ENCODE assay signal across 8 cellular contexts in genomic region chr3:50611464-50612233, GRCh38. TPM values are rescaled to one million over a fixed set of nuclear protein-coding genes. Genes with fewer than 3 reads are reported as not detected.
DNase-seq lines count a peak whose midpoint lies in the region; TF ChIP-seq lines count a peak whose summit lies in the region.

CISH (minus strand) TSS chr3:50611774; CDS start chr3:50611650, 124 bp downstream.

- H3K36me3 Mint-ChIP-seq in neural progenitor cell: no peaks in the 10 kb centered on the region

- peak within 1 kb of the TSS; percentile 82 for H3K27ac Mint-ChIP-seq in neural progenitor cell

- in situ Hi-C loops in G401 (cut with HindIII; ENCODE audit: low sequenced_read_pairs): loop anchor here (25.0 kb wide), 1 partner anchor 776 kb away; the partner anchor contains the start of genes MANF and RBM15B
- in situ Hi-C loops in GM23248 (cut with MboI): loop anchor here (5.0 kb wide), 1 partner anchor 34 kb away; no protein-coding TSS in a partner anchor

- H3K9me2 ChIP-seq in GM23248 (ENCODE audit: insufficient read depth): no peaks in the 10 kb centered on the region

- H3K4me3 Mint-ChIP-seq in neural progenitor cell: peak within 1 kb of the TSS; percentile 86

- TF ChIP-seq CTCF in fibroblast of villous mesenchyme (IDR thresholded peaks at IDR 0.05; ENCODE audit: insufficient read depth, low read depth, low read length) (peak; percentile 51), neural progenitor cell (IDR thresholded peaks at IDR 0.05) (peak; percentile 78)

- H3K9me3 Mint-ChIP-seq in neural progenitor cell: no peaks in the 10 kb centered on the region

- no peaks in the 10 kb centered on the region for H3K27me3 ChIP-seq in GM23248 (replicated peaks; ENCODE audit: insufficient read depth)
- H3K27me3 ChIP-seq in neural progenitor cell: peaks cover 51% of the 10 kb centered on the region

- no peaks in the 10 kb centered on the region for H3K79me2 ChIP-seq in GM23248 (ENCODE audit: insufficient read depth)
- no peaks in the 10 kb centered on the region for H3K79me2 ChIP-seq in neural progenitor cell (ENCODE audit: low read depth)

- H3K4me3 ChIP-seq in GM23248 (peak within 1 kb of the TSS; percentile 76), fibroblast of villous mesenchyme (ENCODE audit: low read depth, low read length) (peak within 1 kb of the TSS; percentile 74), neural progenitor cell (peak within 1 kb of the TSS; percentile 63)

- peaks cover 23% of the 10 kb centered on the region for H3K27me3 Mint-ChIP-seq in neural progenitor cell (ENCODE audit: insufficient read depth, low read depth)

- 1 to 2% methylated on average over 52 to 70 of the region's 75 CpGs for WGBS in GM23248 (ENCODE audit: low coverage in 1 of 2, low lambda C conversion rate in 2 of 2, missing lambda C conversion rate in 2 of 2), 2 experiments

- H3K4me1 ChIP-seq in GM23248 (ENCODE audit: insufficient read depth) (no peaks in the 10 kb centered on the region), neural progenitor cell (peaks cover 17% of the 10 kb centered on the region)

- H3K4me2 ChIP-seq in GM23248 (ENCODE audit: unreplicated experiment): peak within 1 kb of the TSS; percentile 89
- peak within 1 kb of the TSS; percentile 80 for H3K4me2 ChIP-seq in neural progenitor cell

- H3K36me3 ChIP-seq in GM23248 (ENCODE audit: low read depth) (no peaks in the 10 kb centered on the region), neural progenitor cell (no peaks in the 10 kb centered on the region)

- H3F3A ChIP-seq in GM23248 (ENCODE audit: insufficient read depth) (no peaks in the 10 kb centered on the region; the same call in 1 of the 2 replicates), neural progenitor cell (ENCODE audit: low read depth) (peaks cover 26% of the 10 kb centered on the region)

- H3K4me1 Mint-ChIP-seq in neural progenitor cell: peaks cover 40% of the 10 kb centered on the region

- H3K27ac ChIP-seq in GM23248: no peak within 1 kb of the TSS
- H3K27ac ChIP-seq in neural progenitor cell: peak within 1 kb of the TSS; percentile 73

- peak within 1 kb of the TSS; percentile 82 for H2AFZ ChIP-seq in GM23248
- H2AFZ ChIP-seq in neural progenitor cell (replicated peaks): peak within 1 kb of the TSS; percentile 79

- H3K9me3 ChIP-seq in GM23248 (ENCODE audit: low read depth) (no peaks in the 10 kb centered on the region), neural progenitor cell (ENCODE audit: low read depth) (no peaks in the 10 kb centered on the region)

- H3K9ac ChIP-seq in GM23248 (peak within 1 kb of the TSS; percentile 75), neural progenitor cell (no peak within 1 kb of the TSS)

- H4K20me1 ChIP-seq in GM23248 (ENCODE audit: insufficient read depth) (no peaks in the 10 kb centered on the region), neural progenitor cell (ENCODE audit: low read depth) (peaks cover 4% of the 10 kb centered on the region)

- DNase-seq in G401 (ENCODE audit: low spot score) (peak; percentile 75), GM23248 (peak; percentile 94), Kasumi-1 (lab: John Stamatoyannopoulos, UW) (peak; percentile 97 to 99), SIG-M5 (lab: John Stamatoyannopoulos, UW) (peak; percentile 59), fibroblast of villous mesenchyme (ENCODE audit: low read depth) (peak; percentile 98), neural progenitor cell (ENCODE audit: low spot score) (peak; percentile 97), stromal cell of bone marrow (ENCODE audit: low read depth) (peak; percentile 81)
- DNase-seq in activated effector memory CD4-positive, alpha-beta T cell treated with anti-CD3 and anti-CD28 coated beads, Interleukin-2, amount 50 U/mL, for 16 hours: peak; percentile 98

RNA-seq across cellular contexts. Expression of gene CISH, which starts in this region (rescaled TPM):
- 1.7 and 2.2 TPM in 2 replicates for total RNA-seq in G401 (2014; rRNA removed; shearing (Covaris generic))
- total RNA-seq in GM23248 (2014; rRNA removed; shearing (Covaris generic)): 1.0 and 1.1 TPM in 2 replicates
- 0.79 and 1.6 TPM in 2 replicates for polyA plus RNA-seq in GM23248 (2016; fragmentation: Nextera tagmentation; extraction: Ambion mirVana)
- total RNA-seq in fibroblast of villous mesenchyme (0.86 and 0.97 TPM in 2 replicates), neural progenitor cell (ENCODE audit: low replicate concordance) (0.32 and 0.90 TPM in 2 replicates)

Comparison
In these comparisons a context has a peak if more than half of its experiments do, and no peak if none do; other contexts are left out.
1. Peak in DNase-seq and H3K4me3 ChIP-seq in fibroblast of villous mesenchyme; RNA of the gene not detected or under 1 TPM.
2. Peak in DNase-seq, H3K4me3 ChIP-seq, H3K27ac ChIP-seq and H3K4me2 ChIP-seq in neural progenitor cell; RNA of the gene not detected or under 1 TPM.